Comparison of ENCODE assay signal across 31 cellular contexts in genomic region chr7:40845959-40846358, GRCh38.
"Had no signal": no experiment of that assay in that cellular context is flagged by ENCODE, and none has a peak within 500 bp of the region (broad histone marks: within the 10 kb centered on the region; RNA-seq: fewer than 3 reads in every experiment).

No MANE protein-coding gene starts in this region.

- ATAC-seq: naive thymus-derived CD8-positive, alpha-beta T cell; natural killer cell treated with Interleukin-12 subunit alpha and Interleukin-12 subunit beta and Interleukin-15 and Interleukin-18, amount 100 ng/mL, for 72 hours; psoas muscle; right cardiac atrium; sciatic nerve; stimulated activated memory B cell treated with anti-CD40 and anti-IgM and Interleukin-4, amounts not matched to agents 10 μg/mL and 1 μg/mL and 100 μg/mL, for 72 hours; stimulated activated naive CD8-positive, alpha-beta T cell treated with anti-CD3 and anti-CD28 coated beads, Interleukin-15, amount 100 ng/mL, for 72 hours; stimulated activated naive CD8-positive, alpha-beta T cell treated with anti-CD3 and anti-CD28 coated beads, Interleukin-15, Interleukin-2, amounts not matched to agents 100 U/mL and 50 U/mL, for 24 hours; upper lobe of right lung had no signal

- H3K4me1 Mint-ChIP-seq: naive thymus-derived CD8-positive, alpha-beta T cell; neural progenitor cell; stimulated activated memory B cell treated with anti-CD40 and anti-IgM and Interleukin-4, amounts not matched to agents 10 μg/mL and 1 μg/mL and 100 μg/mL, for 72 hours; stimulated activated naive CD8-positive, alpha-beta T cell treated with anti-CD3 and anti-CD28 coated beads, Interleukin-15, amount 100 ng/mL, for 72 hours had no signal

- H3K9me3 Mint-ChIP-seq: stimulated activated memory B cell treated with anti-CD40 and anti-IgM and Interleukin-4, amounts not matched to agents 10 μg/mL and 1 μg/mL and 100 μg/mL, for 72 hours had no signal

- H3K27ac Mint-ChIP-seq: naive thymus-derived CD8-positive, alpha-beta T cell; natural killer cell treated with Interleukin-12 subunit alpha and Interleukin-12 subunit beta and Interleukin-15 and Interleukin-18, amount 100 ng/mL, for 72 hours; neural progenitor cell; progenitor cell of endocrine pancreas; stimulated activated memory B cell treated with anti-CD40 and anti-IgM and Interleukin-4, amounts not matched to agents 10 μg/mL and 1 μg/mL and 100 μg/mL, for 72 hours; stimulated activated naive CD8-positive, alpha-beta T cell treated with anti-CD3 and anti-CD28 coated beads, Interleukin-15, amount 100 ng/mL, for 72 hours; type B pancreatic cell had no signal

- H3K4me2 ChIP-seq: neural progenitor cell, smooth muscle cell had no signal

- H3K36me3 Mint-ChIP-seq: natural killer cell treated with Interleukin-12 subunit alpha and Interleukin-12 subunit beta and Interleukin-15 and Interleukin-18, amount 100 ng/mL, for 72 hours; neural progenitor cell; stimulated activated memory B cell treated with anti-CD40 and anti-IgM and Interleukin-4, amounts not matched to agents 10 μg/mL and 1 μg/mL and 100 μg/mL, for 72 hours had no signal

- DNase-seq: naive thymus-derived CD8-positive, alpha-beta T cell; occipital lobe; ovary; posterior cingulate gyrus; psoas muscle; right cardiac atrium; spleen; stimulated activated CD4-positive, alpha-beta T cell treated with anti-CD3 and anti-CD28 coated beads, Interleukin-12 subunit alpha, Interleukin-12 subunit beta, amount 100 ng/mL, for 4 hours; stimulated activated CD4-positive, alpha-beta T cell treated with anti-CD3 and anti-CD28 coated beads, Interleukin-1b, Interleukin-23, amount 100 ng/mL, for 48 hours; stimulated activated CD4-positive, alpha-beta T cell treated with anti-CD3 and anti-CD28 coated beads, Interleukin-4, amount 100 ng/mL, for 1 hour; stimulated activated CD4-positive, alpha-beta T cell treated with anti-CD3 and anti-CD28 coated beads, Interleukin-4, amount 100 ng/mL, for 4 hours; stimulated activated CD8-positive, alpha-beta memory T cell treated with anti-CD3 and anti-CD28 coated beads, Interleukin-4, amount 100 ng/mL, for 48 hours; stimulated activated naive CD4-positive, alpha-beta T cell; stimulated activated naive CD8-positive, alpha-beta T cell treated with anti-CD3 and anti-CD28 coated beads, Interleukin-15, amount 100 ng/mL, for 72 hours; stimulated activated naive CD8-positive, alpha-beta T cell treated with anti-CD3 and anti-CD28 coated beads, Interleukin-15, Interleukin-2, amounts not matched to agents 100 U/mL and 50 U/mL, for 24 hours; substantia nigra; testis; tibial artery; transverse colon; upper lobe of right lung; uterus had no signal

- H3K79me2 ChIP-seq: parathyroid adenoma had no signal

- H2AFZ ChIP-seq: neural progenitor cell, parathyroid adenoma had no signal

- H3K9me3 ChIP-seq: ovary, psoas muscle, suprapubic skin, testis, tibial artery, transverse colon, upper lobe of right lung, uterus had no signal

- H3K36me3 ChIP-seq: neural progenitor cell, ovary, spleen, suprapubic skin, tibial artery, transverse colon, upper lobe of right lung, uterus had no signal

- H3K27me3 ChIP-seq: neural progenitor cell, ovary, spleen, suprapubic skin, testis, tibial artery, transverse colon, upper lobe of right lung, uterus had no signal

- H3K4me3 ChIP-seq: neural progenitor cell, ovary, psoas muscle, skin epidermis, smooth muscle cell, spleen, suprapubic skin, testis, tibial artery, transverse colon, upper lobe of right lung, uterus had no signal

- H3K4me3 Mint-ChIP-seq: naive thymus-derived CD8-positive, alpha-beta T cell; natural killer cell treated with Interleukin-12 subunit alpha and Interleukin-12 subunit beta and Interleukin-15 and Interleukin-18, amount 100 ng/mL, for 72 hours; neural progenitor cell; stimulated activated memory B cell treated with anti-CD40 and anti-IgM and Interleukin-4, amounts not matched to agents 10 μg/mL and 1 μg/mL and 100 μg/mL, for 72 hours; stimulated activated naive CD8-positive, alpha-beta T cell treated with anti-CD3 and anti-CD28 coated beads, Interleukin-15, amount 100 ng/mL, for 72 hours; type B pancreatic cell had no signal

- H3K27me3 Mint-ChIP-seq: natural killer cell treated with Interleukin-12 subunit alpha and Interleukin-12 subunit beta and Interleukin-15 and Interleukin-18, amount 100 ng/mL, for 72 hours; progenitor cell of endocrine pancreas; stimulated activated memory B cell treated with anti-CD40 and anti-IgM and Interleukin-4, amounts not matched to agents 10 μg/mL and 1 μg/mL and 100 μg/mL, for 72 hours; stimulated activated naive CD8-positive, alpha-beta T cell treated with anti-CD3 and anti-CD28 coated beads, Interleukin-15, amount 100 ng/mL, for 72 hours; type B pancreatic cell had no signal

- H3K4me1 ChIP-seq: neural progenitor cell, parathyroid adenoma, psoas muscle, spleen, testis, transverse colon, upper lobe of right lung, uterus had no signal

- H3K27ac ChIP-seq: neural progenitor cell, ovary, parathyroid adenoma, psoas muscle, skin epidermis, spleen, suprapubic skin, testis, tibial artery, transverse colon, upper lobe of right lung, uterus had no signal
